ENCODE assay signal across 1 cellular context in the genomic region with DNA sequence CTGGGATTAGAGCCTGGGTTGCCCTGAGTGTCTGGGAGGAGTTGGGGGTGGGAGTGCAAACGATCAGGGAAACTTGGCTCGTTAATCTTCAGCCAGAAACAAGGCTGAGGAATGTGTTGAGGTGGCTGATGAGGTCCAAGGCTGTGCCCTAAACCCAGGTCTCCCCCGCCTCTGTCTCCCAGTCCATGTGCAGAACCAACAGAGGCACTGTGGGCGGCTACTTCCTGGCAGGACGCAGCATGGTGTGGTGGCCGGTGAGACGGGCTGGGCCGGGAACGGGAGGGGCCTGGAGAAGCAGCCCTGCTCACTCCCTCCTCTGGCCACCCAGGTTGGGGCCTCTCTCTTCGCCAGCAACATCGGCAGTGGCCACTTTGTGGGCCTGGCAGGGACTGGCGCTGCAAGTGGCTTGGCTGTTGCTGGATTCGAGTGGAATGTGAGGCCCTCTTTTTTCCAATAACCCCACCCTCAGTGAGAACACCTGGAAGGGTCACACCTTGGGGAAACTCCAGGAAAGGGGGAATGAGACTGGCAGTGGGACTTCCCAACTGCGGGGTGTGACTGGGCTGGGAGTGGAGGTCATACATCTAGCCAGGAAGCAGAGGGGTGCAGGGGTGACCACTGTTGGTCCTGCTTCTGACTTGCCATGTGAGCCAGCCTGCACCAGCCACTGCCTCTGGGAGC.
A peak's percentile ranks its signal among the peaks of the same experiment; 100 is the strongest.
TF ChIP-seq lines count a peak whose summit lies in the region.

No MANE protein-coding gene starts in this region.

TF ChIP-seq in HepG2, 621 proteins besides CTCF, POLR2A, EP300 and RAD21 (continues in another document):
- no peak for TF ChIP-seq ZNF441 (CRISPR knock-in tag; IDR thresholded peaks at IDR 0.05; ENCODE audit: borderline replicate concordance)
- TF ChIP-seq ZNF615 (CRISPR knock-in tag; IDR thresholded peaks at IDR 0.05; ENCODE audit: borderline replicate concordance) = no peak
- TF ChIP-seq ZNF75D (CRISPR knock-in tag; IDR thresholded peaks at IDR 0.05; ENCODE audit: borderline replicate concordance) = no peak
- no peak for TF ChIP-seq PLRG1 (conservative IDR thresholded peaks at IDR 0.05)
- TF ChIP-seq TCF7 (IDR thresholded peaks at IDR 0.05; ENCODE audit: low read depth) = no peak
- no peak for TF ChIP-seq JARID2 (CRISPR knock-in tag; IDR thresholded peaks at IDR 0.05; ENCODE audit: insufficient replicate concordance)
- no peak for TF ChIP-seq ZNF496 (CRISPR knock-in tag; IDR thresholded peaks at IDR 0.05; ENCODE audit: insufficient replicate concordance)
- TF ChIP-seq FOXJ3 (CRISPR knock-in tag; IDR thresholded peaks at IDR 0.05; ENCODE audit: borderline replicate concordance) = no peak
- peak; percentile 55; the same call in 1 of the 2 replicates for TF ChIP-seq SMAD1 (CRISPR knock-in tag; IDR thresholded peaks at IDR 0.05; ENCODE audit: borderline replicate concordance, low read depth)
- TF ChIP-seq GZF1 (CRISPR knock-in tag; IDR thresholded peaks at IDR 0.05) = peak; percentile 69
- TF ChIP-seq ZNF33A (CRISPR knock-in tag; IDR thresholded peaks at IDR 0.05; ENCODE audit: borderline replicate concordance) = no peak
- no peak for TF ChIP-seq ZNF740 (CRISPR knock-in tag; IDR thresholded peaks at IDR 0.05)
- peak; percentile 39; the same call in 1 of the 2 replicates for TF ChIP-seq MIER2 (CRISPR knock-in tag; IDR thresholded peaks at IDR 0.05)
- no peak for TF ChIP-seq ZNF160 (CRISPR knock-in tag; IDR thresholded peaks at IDR 0.05)
- TF ChIP-seq, protein P1, sequence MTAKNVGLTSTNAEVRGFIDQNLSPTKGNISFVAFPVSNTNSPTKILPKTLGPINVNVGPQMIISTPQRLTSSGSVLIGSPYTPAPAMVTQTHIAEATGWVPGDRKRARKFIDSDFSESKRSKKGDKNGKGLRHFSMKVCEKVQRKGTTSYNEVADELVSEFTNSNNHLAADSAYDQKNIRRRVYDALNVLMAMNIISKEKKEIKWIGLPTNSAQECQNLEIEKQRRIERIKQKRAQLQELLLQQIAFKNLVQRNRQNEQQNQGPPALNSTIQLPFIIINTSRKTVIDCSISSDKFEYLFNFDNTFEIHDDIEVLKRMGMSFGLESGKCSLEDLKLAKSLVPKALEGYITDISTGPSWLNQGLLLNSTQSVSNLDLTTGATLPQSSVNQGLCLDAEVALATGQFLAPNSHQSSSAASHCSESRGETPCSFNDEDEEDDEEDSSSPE (CRISPR knock-in tag; IDR thresholded peaks at IDR 0.05) = peak; percentile 74; the same call in 1 of the 2 replicates
- TF ChIP-seq TIGD3 (CRISPR knock-in tag; IDR thresholded peaks at IDR 0.05; ENCODE audit: borderline replicate concordance) = no peak; the same call in 1 of the 2 replicates
- peak; percentile 27; the same call in 1 of the 2 replicates for TF ChIP-seq FOXK1 (CRISPR knock-in tag; IDR thresholded peaks at IDR 0.05; ENCODE audit: borderline replicate concordance, low read depth)
- TF ChIP-seq FOXC1 (CRISPR knock-in tag; IDR thresholded peaks at IDR 0.05; ENCODE audit: borderline replicate concordance) = no peak
- TF ChIP-seq ZNF335 (CRISPR knock-in tag; IDR thresholded peaks at IDR 0.05) = no peak
- TF ChIP-seq AKAP8 (CRISPR knock-in tag; IDR thresholded peaks at IDR 0.05) = no peak; the same call in 1 of the 2 replicates
- TF ChIP-seq ZFYVE20 (CRISPR knock-in tag; IDR thresholded peaks at IDR 0.05; ENCODE audit: borderline replicate concordance, low read depth) = no peak
- peak; percentile 83; the same call in 1 of the 2 replicates for TF ChIP-seq ZNF557 (CRISPR knock-in tag; IDR thresholded peaks at IDR 0.05)
- TF ChIP-seq KAT8 (CRISPR knock-in tag; IDR thresholded peaks at IDR 0.05) = peak; percentile 69
- TF ChIP-seq ZNF720 (CRISPR knock-in tag; IDR thresholded peaks at IDR 0.05) = 0 out of 2 replicates have a peak, but pooled peaks have one; percentile 45
- TF ChIP-seq IRF2 (CRISPR knock-in tag; IDR thresholded peaks at IDR 0.05) = peak; percentile 82
- TF ChIP-seq, protein P2, sequence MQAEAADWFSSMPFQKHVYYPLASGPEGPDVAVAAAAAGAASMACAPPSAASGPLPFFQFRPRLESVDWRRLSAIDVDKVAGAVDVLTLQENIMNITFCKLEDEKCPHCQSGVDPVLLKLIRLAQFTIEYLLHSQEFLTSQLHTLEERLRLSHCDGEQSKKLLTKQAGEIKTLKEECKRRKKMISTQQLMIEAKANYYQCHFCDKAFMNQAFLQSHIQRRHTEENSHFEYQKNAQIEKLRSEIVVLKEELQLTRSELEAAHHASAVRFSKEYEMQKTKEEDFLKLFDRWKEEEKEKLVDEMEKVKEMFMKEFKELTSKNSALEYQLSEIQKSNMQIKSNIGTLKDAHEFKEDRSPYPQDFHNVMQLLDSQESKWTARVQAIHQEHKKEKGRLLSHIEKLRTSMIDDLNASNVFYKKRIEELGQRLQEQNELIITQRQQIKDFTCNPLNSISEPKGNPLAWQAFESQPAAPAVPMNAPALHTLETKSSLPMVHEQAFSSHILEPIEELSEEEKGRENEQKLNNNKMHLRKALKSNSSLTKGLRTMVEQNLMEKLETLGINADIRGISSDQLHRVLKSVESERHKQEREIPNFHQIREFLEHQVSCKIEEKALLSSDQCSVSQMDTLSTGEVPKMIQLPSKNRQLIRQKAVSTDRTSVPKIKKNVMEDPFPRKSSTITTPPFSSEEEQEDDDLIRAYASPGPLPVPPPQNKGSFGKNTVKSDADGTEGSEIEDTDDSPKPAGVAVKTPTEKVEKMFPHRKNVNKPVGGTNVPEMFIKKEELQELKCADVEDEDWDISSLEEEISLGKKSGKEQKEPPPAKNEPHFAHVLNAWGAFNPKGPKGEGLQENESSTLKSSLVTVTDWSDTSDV (CRISPR knock-in tag; IDR thresholded peaks at IDR 0.05) = 0 out of 2 replicates have a peak, but pooled peaks have one; percentile 25
- no peak for TF ChIP-seq ZBTB21 (CRISPR knock-in tag; IDR thresholded peaks at IDR 0.05)
- peak; percentile 16; the same call in 1 of the 2 replicates for TF ChIP-seq CREM (IDR thresholded peaks at IDR 0.05)
- no peak for TF ChIP-seq CREM (CRISPR knock-in tag; IDR thresholded peaks at IDR 0.05)
- 0 out of 2 replicates have a peak, but pooled peaks have one; percentile 63 for TF ChIP-seq PAX8 (CRISPR knock-in tag; IDR thresholded peaks at IDR 0.05; ENCODE audit: borderline replicate concordance)
- 0 out of 2 replicates have a peak, but pooled peaks have one; percentile 32 for TF ChIP-seq RBFOX2 (IDR thresholded peaks at IDR 0.05; ENCODE audit: low read depth, low read length)
- TF ChIP-seq CENPBD1 (CRISPR knock-in tag; IDR thresholded peaks at IDR 0.05; ENCODE audit: borderline replicate concordance, low read depth) = no peak
- TF ChIP-seq AGO2 (optimal IDR thresholded peaks at IDR 0.05; ENCODE audit: low read depth, low read length) = no peak
- TF ChIP-seq WIZ (CRISPR knock-in tag; IDR thresholded peaks at IDR 0.05) = no peak
- TF ChIP-seq RERE (CRISPR knock-in tag; IDR thresholded peaks at IDR 0.05; ENCODE audit: low read depth) = 0 out of 2 replicates have a peak, but pooled peaks have one; percentile 29
- peak in 1 of 2 experiments; percentile 8; a peak in 1 of 4 replicates for TF ChIP-seq NR2F1 (CRISPR knock-in tag; IDR thresholded peaks at IDR 0.05)
- TF ChIP-seq KLF6 (CRISPR knock-in tag; IDR thresholded peaks at IDR 0.05) = 0 out of 2 replicates have a peak, but pooled peaks have one; percentile 51
- no peak for TF ChIP-seq ESRRA (CRISPR knock-in tag; IDR thresholded peaks at IDR 0.05; ENCODE audit: low read depth)
- no peak for TF ChIP-seq ZNF841 (CRISPR knock-in tag; IDR thresholded peaks at IDR 0.05; ENCODE audit: borderline replicate concordance)
- TF ChIP-seq ZKSCAN8 (CRISPR knock-in tag; IDR thresholded peaks at IDR 0.05; ENCODE audit: borderline replicate concordance) = no peak
- TF ChIP-seq CEBPB (IDR thresholded peaks at IDR 0.05; ENCODE audit: borderline replicate concordance, low read depth, low read length) = no peak
- TF ChIP-seq, protein P3, sequence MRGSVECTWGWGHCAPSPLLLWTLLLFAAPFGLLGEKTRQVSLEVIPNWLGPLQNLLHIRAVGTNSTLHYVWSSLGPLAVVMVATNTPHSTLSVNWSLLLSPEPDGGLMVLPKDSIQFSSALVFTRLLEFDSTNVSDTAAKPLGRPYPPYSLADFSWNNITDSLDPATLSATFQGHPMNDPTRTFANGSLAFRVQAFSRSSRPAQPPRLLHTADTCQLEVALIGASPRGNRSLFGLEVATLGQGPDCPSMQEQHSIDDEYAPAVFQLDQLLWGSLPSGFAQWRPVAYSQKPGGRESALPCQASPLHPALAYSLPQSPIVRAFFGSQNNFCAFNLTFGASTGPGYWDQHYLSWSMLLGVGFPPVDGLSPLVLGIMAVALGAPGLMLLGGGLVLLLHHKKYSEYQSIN (CRISPR knock-in tag; IDR thresholded peaks at IDR 0.05; ENCODE audit: borderline replicate concordance) = no peak
- TF ChIP-seq, protein P4, sequence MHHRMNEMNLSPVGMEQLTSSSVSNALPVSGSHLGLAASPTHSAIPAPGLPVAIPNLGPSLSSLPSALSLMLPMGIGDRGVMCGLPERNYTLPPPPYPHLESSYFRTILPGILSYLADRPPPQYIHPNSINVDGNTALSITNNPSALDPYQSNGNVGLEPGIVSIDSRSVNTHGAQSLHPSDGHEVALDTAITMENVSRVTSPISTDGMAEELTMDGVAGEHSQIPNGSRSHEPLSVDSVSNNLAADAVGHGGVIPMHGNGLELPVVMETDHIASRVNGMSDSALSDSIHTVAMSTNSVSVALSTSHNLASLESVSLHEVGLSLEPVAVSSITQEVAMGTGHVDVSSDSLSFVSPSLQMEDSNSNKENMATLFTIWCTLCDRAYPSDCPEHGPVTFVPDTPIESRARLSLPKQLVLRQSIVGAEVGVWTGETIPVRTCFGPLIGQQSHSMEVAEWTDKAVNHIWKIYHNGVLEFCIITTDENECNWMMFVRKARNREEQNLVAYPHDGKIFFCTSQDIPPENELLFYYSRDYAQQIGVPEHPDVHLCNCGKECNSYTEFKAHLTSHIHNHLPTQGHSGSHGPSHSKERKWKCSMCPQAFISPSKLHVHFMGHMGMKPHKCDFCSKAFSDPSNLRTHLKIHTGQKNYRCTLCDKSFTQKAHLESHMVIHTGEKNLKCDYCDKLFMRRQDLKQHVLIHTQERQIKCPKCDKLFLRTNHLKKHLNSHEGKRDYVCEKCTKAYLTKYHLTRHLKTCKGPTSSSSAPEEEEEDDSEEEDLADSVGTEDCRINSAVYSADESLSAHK (CRISPR knock-in tag; IDR thresholded peaks at IDR 0.05; ENCODE audit: borderline replicate concordance) = no peak
